Comparison of ENCODE assay signal across 8 cellular contexts in the genomic region with DNA sequence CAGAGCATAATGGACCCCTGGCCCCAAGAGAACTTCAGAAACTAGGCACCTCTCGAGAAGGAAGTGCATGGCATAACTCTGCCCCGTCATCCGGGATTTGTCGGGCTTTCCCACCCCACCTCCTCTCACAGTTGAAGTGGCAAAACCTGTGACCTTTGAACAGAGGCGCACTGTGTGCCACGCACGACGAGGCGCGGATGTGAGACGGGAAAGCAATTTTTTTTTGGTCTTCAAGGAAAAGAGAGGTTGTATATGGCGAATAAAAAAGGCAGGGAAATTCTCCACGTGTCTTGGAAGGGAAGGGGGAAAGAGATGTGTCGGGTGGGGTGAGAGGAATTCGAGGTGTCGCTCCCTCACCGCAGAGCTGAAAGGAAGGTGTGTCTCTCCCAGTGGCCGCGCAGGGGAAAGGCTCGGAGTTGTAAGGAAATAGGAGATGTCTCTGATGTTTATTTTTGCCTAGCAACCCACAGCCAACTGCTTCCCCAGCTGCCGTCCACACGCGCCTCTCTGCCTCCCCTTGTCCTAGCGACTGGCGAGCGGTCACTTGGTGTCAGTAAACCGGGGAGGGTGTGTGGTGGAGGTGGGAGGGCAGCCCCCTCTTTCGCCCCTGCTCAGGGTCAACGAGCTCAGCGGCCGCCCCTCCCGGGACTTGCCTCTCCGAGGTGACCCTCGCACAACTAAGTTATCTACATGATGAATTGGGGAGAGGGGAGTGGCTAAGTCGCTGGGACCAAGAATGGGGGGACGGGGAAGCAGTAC. TPM values are rescaled to one million over a fixed set of nuclear protein-coding genes. Genes with fewer than 3 reads are reported as not detected.
DNase-seq lines count a peak whose midpoint lies in the region; ATAC-seq, FAIRE-seq and TF ChIP-seq lines count a peak whose summit lies in the region.

No MANE protein-coding gene starts in this region.

- H3K4me3 Mint-ChIP-seq in Caco-2 (ENCODE audit: unreplicated experiment) (peak overlapping the region; percentile 79), astrocyte (ENCODE audit: unreplicated experiment) (peak overlapping the region; percentile 93)

- POLR2A ChIA-PET in Caco-2 (lab: Charles Lee) (interaction anchor here (0.9 kb wide), 1 partner anchor 684 kb away, joined by 3 read pairs; a partner anchor contains a TSS), SK-N-SH (lab: Yijun Ruan, JAX) (interaction anchor here (1.3 kb wide), 2 partner anchors 378 to 380 kb away, joined by 3 read pairs; a partner anchor contains a TSS)

- no peaks in the 10 kb centered on the region for H3K27me3 ChIP-seq in Caco-2 (replicated peaks; ENCODE audit: control insufficient read depth, insufficient read depth, low read length)
- no peaks in the 10 kb centered on the region for H3K27me3 ChIP-seq in SK-N-SH (ENCODE audit: insufficient read depth)
- H3K27me3 ChIP-seq in astrocyte (ENCODE audit: insufficient read depth, low read length), result no peaks in the 10 kb centered on the region
- H3K27me3 ChIP-seq in left ventricle myocardium inferior (ENCODE audit: low read depth), result no peaks in the 10 kb centered on the region
- H3K27me3 ChIP-seq in pancreas, result no peaks in the 10 kb centered on the region

- peak overlapping the region; percentile 98 for H3K4me2 ChIP-seq in SK-N-SH
- peak overlapping the region; percentile 100 for H3K4me2 ChIP-seq in astrocyte (ENCODE audit: low read length)

- H3K4me1 Mint-ChIP-seq in Caco-2 (ENCODE audit: low read depth, unreplicated experiment) (peaks cover 14% of the 10 kb centered on the region), astrocyte (ENCODE audit: low read depth, unreplicated experiment) (peaks cover 20% of the 10 kb centered on the region)

- no peaks in the 10 kb centered on the region for H3K9me2 ChIP-seq in SK-N-SH

- BruUV-seq in Caco-2 (replicated peaks; lab: Mats Ljungman, UMichigan), result no TSS peak

- H3K4me3 ChIP-seq in Caco-2 (ENCODE audit: low read depth, low read length) (peak overlapping the region; percentile 75), SK-N-SH (ENCODE audit: low read depth in 2 of 2, low read length in 1 of 2) (peak overlapping the region; percentile 87 to 92), astrocyte (ENCODE audit: insufficient read depth, low read depth, low read length) (peak overlapping the region; percentile 74), left ventricle myocardium inferior (peak overlapping the region; percentile 94), pancreas (peak overlapping the region; percentile 74 to 94 (median 92))

- peak; percentile 32; the same call in 1 of the 2 replicates for TF ChIP-seq RAD21 in SK-N-SH (IDR thresholded peaks at IDR 0.05; ENCODE audit: low read length)

- H3K9me3 Mint-ChIP-seq in Caco-2 (ENCODE audit: unreplicated experiment) (no peaks in the 10 kb centered on the region), astrocyte (ENCODE audit: unreplicated experiment) (no peaks in the 10 kb centered on the region)

- ATAC-seq in GM21723 (IDR thresholded peaks at IDR 0.05; ENCODE audit: unreplicated experiment), result peak; percentile 16
- ATAC-seq in pancreas, result peak; percentile 76 to 86 (median 78)
- no peak for ATAC-seq in HG02798 (IDR thresholded peaks at IDR 0.05; ENCODE audit: poor library complexity, unreplicated experiment)

- TF ChIP-seq CTCF in Caco-2 (IDR thresholded peaks at IDR 0.05; ENCODE audit: insufficient read depth in 1 of 2, low read depth in 1 of 2, low read length in 1 of 2, severe bottlenecking in 1 of 2, unreplicated experiment in 1 of 2) (no peak), SK-N-SH (IDR thresholded peaks at IDR 0.05) (peak; percentile 41), astrocyte (IDR thresholded peaks at IDR 0.05; ENCODE audit: insufficient read depth, low read depth, low read length) (peak; percentile 29), left ventricle myocardium inferior (IDR thresholded peaks at IDR 0.05; ENCODE audit: borderline replicate concordance) (peak; percentile 54), pancreas (IDR thresholded peaks at IDR 0.05) (peak in 3 of 4 donors; percentile 14 to 20 (median 14))

- FAIRE-seq in astrocyte (lab: Jason Lieb, UNC), result peak; percentile 47
- FAIRE-seq in pancreas (lab: Jason Lieb, UNC), result no peak

- H3K79me2 ChIP-seq in SK-N-SH (ENCODE audit: insufficient read depth) (peaks cover 41% of the 10 kb centered on the region), astrocyte (ENCODE audit: insufficient read depth, low read length) (peaks cover 41% of the 10 kb centered on the region)

- H3K9ac ChIP-seq in SK-N-SH, result peak overlapping the region; percentile 98
- peak overlapping the region; percentile 93 for H3K9ac ChIP-seq in astrocyte (ENCODE audit: low read length)

- H3K27me3 Mint-ChIP-seq in Caco-2 (ENCODE audit: insufficient read depth, unreplicated experiment), result no peaks in the 10 kb centered on the region
- peaks cover 3% of the 10 kb centered on the region for H3K27me3 Mint-ChIP-seq in astrocyte (ENCODE audit: low read depth, unreplicated experiment)

- H3K9me3 ChIP-seq in Caco-2, result no peaks in the 10 kb centered on the region
- H3K9me3 ChIP-seq in SK-N-SH, result no peaks in the 10 kb centered on the region
- H3K9me3 ChIP-seq in astrocyte (ENCODE audit: insufficient read depth, low read depth, low read length), result no peaks in the 10 kb centered on the region
- no peaks in the 10 kb centered on the region for H3K9me3 ChIP-seq in left ventricle myocardium inferior (replicated peaks)
- H3K9me3 ChIP-seq in pancreas, result no peaks in the 10 kb centered on the region

- TF ChIP-seq EP300 in SK-N-SH (IDR thresholded peaks at IDR 0.05; ENCODE audit: borderline replicate concordance in 1 of 2, low read depth in 1 of 2, low read length in 1 of 2), result no peak; a peak in 1 of 4 replicates

- DNase-seq in Caco-2, result peak; percentile 84 to 85
- DNase-seq in NCI-H1092 treated with DMSO at 0.1 percent for 48 hours (lab: John Stamatoyannopoulos, UW), result peak; percentile 79
- DNase-seq in SK-N-SH, result peak; percentile 80
- peak; percentile 84 for DNase-seq in astrocyte (ENCODE audit: low read depth)
- DNase-seq in left ventricle myocardium inferior, result peak; percentile 83
- peak; percentile 70 to 88 (median 77) for DNase-seq in pancreas

- CTCF ChIA-PET in Caco-2 (lab: Charles Lee) (interaction anchor here (0.9 kb wide), 1 partner anchor 292 kb away, joined by 3 read pairs; no protein-coding TSS in a partner anchor), SK-N-SH (lab: Yijun Ruan, JAX) (interaction anchor here (0.7 to 2.3 kb wide), 15 partner anchors 10 to 302 kb away, joined by 3 to 12 read pairs (median 3); no protein-coding TSS in a partner anchor)

- peaks cover 24% of the 10 kb centered on the region; the same call in 1 of the 2 replicates for H3K4me1 ChIP-seq in Caco-2
- peaks cover 12 to 21% of the 10 kb centered on the region in 2 experiments for H3K4me1 ChIP-seq in SK-N-SH (ENCODE audit: control insufficient read depth in 1 of 2, insufficient read depth in 2 of 2, low read depth in 1 of 2, low read length in 1 of 2)
- peaks cover 16% of the 10 kb centered on the region for H3K4me1 ChIP-seq in astrocyte (ENCODE audit: insufficient read depth, low read length)
- peaks cover 53% of the 10 kb centered on the region for H3K4me1 ChIP-seq in left ventricle myocardium inferior
- peaks cover 0 to 20% (median 6%) of the 10 kb centered on the region in 3 donors for H3K4me1 ChIP-seq in pancreas

- H3K36me3 Mint-ChIP-seq in Caco-2 (ENCODE audit: insufficient read depth, unreplicated experiment) (peaks cover 4% of the 10 kb centered on the region), astrocyte (ENCODE audit: low read depth, unreplicated experiment) (peaks cover 8% of the 10 kb centered on the region)

- H3K27ac ChIP-seq in SK-N-SH (ENCODE audit: low read depth in 2 of 2, low read length in 1 of 2) (peak overlapping the region; percentile 92 to 98), astrocyte (ENCODE audit: low read depth, low read length) (peak overlapping the region; percentile 77), left ventricle myocardium inferior (replicated peaks) (peak overlapping the region; percentile 99), pancreas (peak overlapping the region; percentile 88 to 98 (median 96))

- no peaks in the 10 kb centered on the region for H3F3A ChIP-seq in SK-N-SH (replicated peaks; ENCODE audit: insufficient read depth)

- peak overlapping the region; percentile 93 for H3K27ac Mint-ChIP-seq in Caco-2 (ENCODE audit: unreplicated experiment)
- H3K27ac Mint-ChIP-seq in astrocyte (ENCODE audit: unreplicated experiment), result peak overlapping the region; percentile 96

- intact Hi-C loops in Caco-2 (cut with micrococcal nuclease; ENCODE audit: unreplicated experiment), result loop anchor here (2.0 to 10.0 kb wide), 4 partner anchors 63 to 295 kb away; no protein-coding TSS in a partner anchor
- intact Hi-C loops in left ventricle myocardium inferior (cut with micrococcal nuclease), result no loop called here
- intact Hi-C loops in pancreas (cut with DNase I), result no loop called here

- H3K36me3 ChIP-seq in Caco-2 (ENCODE audit: control insufficient read depth, insufficient read depth, low read length), result no peaks in the 10 kb centered on the region
- peaks cover 5 to 26% of the 10 kb centered on the region in 2 experiments for H3K36me3 ChIP-seq in SK-N-SH (replicated peaks in 1 of 2; ENCODE audit: control insufficient read depth in 1 of 2, insufficient read depth in 2 of 2, low read length in 1 of 2)
- H3K36me3 ChIP-seq in astrocyte (ENCODE audit: insufficient read depth, low read length), result no peaks in the 10 kb centered on the region
- no peaks in the 10 kb centered on the region for H3K36me3 ChIP-seq in left ventricle myocardium inferior
- H3K36me3 ChIP-seq in pancreas, result no peaks in the 10 kb centered on the region

- peaks cover 20% of the 10 kb centered on the region for H4K20me1 ChIP-seq in SK-N-SH (ENCODE audit: insufficient read depth)
- H4K20me1 ChIP-seq in astrocyte (ENCODE audit: insufficient read depth, low read length), result peaks cover 22% of the 10 kb centered on the region

- H2AFZ ChIP-seq in SK-N-SH (ENCODE audit: low read depth), result peak overlapping the region; percentile 83
- H2AFZ ChIP-seq in astrocyte (ENCODE audit: low read depth, low read length), result peak overlapping the region; percentile 83

- 29% methylated on average over 36 of the region's 36 CpGs for WGBS in SK-N-SH (ENCODE audit: low lambda C conversion rate)
- 3 to 4% methylated on average over 36 of the region's 36 CpGs for WGBS in pancreas, 2 donors

TF ChIP-seq in SK-N-SH, 30 proteins besides CTCF, POLR2A, EP300 and RAD21 (continues in another document):
- TF ChIP-seq RXRA (IDR thresholded peaks at IDR 0.05; ENCODE audit: borderline replicate concordance, low read depth) (no peak), SMC3 (IDR thresholded peaks at IDR 0.05; ENCODE audit: low read depth, low read length) (no peak), SIN3A (IDR thresholded peaks at IDR 0.05; ENCODE audit: borderline replicate concordance, low read depth, low read length) (peak; percentile 91; the same call in 1 of the 2 replicates), NRF1 (IDR thresholded peaks at IDR 0.05; ENCODE audit: low read depth, low read length) (0 out of 2 replicates have a peak, but pooled peaks have one; percentile 19)

RNA-seq across cellular contexts. Expression of a gene that starts 0.8 kb away (rescaled TPM):
- total RNA-seq in Caco-2 (2022), result 24.4 and 24.6 TPM in 2 replicates
- 48.8 and 54.2 TPM in 2 replicates for polyA plus RNA-seq in SK-N-SH (2012; rRNA removed)
- 35.3 and 45.5 TPM in 2 replicates for polyA plus RNA-seq in SK-N-SH (2012; cell fraction: cytosol; rRNA removed)
- polyA plus RNA-seq in SK-N-SH (2012; cell fraction: nucleus; rRNA removed), result 55.0 and 64.4 TPM in 2 replicates
- 50.7 and 52.6 TPM in 2 replicates for total RNA-seq in astrocyte
- total RNA-seq in left ventricle myocardium inferior, result 42.6 TPM
- total RNA-seq in pancreas, result 10 to 100 TPM; 11.6 to 25.8 (median 13.0) TPM
- polyA plus RNA-seq in pancreas, result 1 to 10 TPM; 2.6 to 6.2 TPM

Comparison
In these comparisons a context has a peak if more than half of its experiments do, and no peak if none do; other contexts are left out.
1. CTCF ChIP-seq: peak in SK-N-SH (single experiment), astrocyte (single experiment), left ventricle myocardium inferior (single experiment) and pancreas (3 of 4); none in Caco-2 (0 of 2).
2. Peak in every context shown above with its lines, with median percentiles within 50 percentile points of each other: DNase-seq, H3K4me3 ChIP-seq and H3K27ac ChIP-seq.